In genomic region chr7:43693687-43694398, GRCh38 we compare ENCODE assay signal across 1 cellular context.
TF ChIP-seq lines count a peak whose summit lies in the region.

No MANE protein-coding gene starts in this region.

TF ChIP-seq in HCT116, 20 proteins besides CTCF, POLR2A, EP300 and RAD21 (continued from another document):
- TF ChIP-seq REST (IDR thresholded peaks at IDR 0.05; ENCODE audit: low read depth) (no peak), EZH2 (IDR thresholded peaks at IDR 0.05) (no peak), ZFX (IDR thresholded peaks at IDR 0.05) (no peak)
